ENCODE assay signal across 19 cellular contexts in the genomic region with DNA sequence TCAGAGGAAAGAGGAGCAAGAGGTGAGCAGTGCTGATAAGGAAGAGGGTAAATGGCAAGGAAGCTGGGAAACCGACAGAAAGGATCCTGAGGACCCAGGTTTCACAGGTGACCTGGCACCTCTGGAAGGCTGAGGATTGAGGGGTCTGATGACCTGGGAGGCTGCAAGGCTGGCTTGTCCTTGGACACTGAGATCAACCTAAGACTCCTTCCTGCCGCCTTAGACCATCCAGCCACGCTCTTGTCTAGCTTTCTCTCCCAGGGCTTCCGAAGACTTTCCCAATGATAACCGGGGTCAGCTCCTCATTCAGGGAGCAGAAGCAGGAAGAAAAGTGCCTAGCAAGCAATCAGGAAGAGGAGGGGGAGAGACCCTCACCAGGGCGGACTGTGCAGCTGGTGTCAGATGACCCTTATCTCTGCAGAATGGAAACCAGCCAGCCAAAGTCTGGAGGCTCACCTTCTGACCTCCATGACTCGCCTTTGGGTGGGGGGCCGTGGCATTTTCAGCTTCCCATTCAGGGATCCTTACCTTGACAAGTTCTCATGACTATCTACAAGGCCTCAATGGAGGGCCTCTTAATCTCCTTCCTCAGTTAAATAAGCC.
DNase-seq lines count a peak whose midpoint lies in the region; ATAC-seq and TF ChIP-seq lines count a peak whose summit lies in the region.
"Had no signal": no experiment of that assay in that cellular context is flagged by ENCODE, and none has a peak within 500 bp of the region (broad histone marks: within the 10 kb centered on the region; RNA-seq: fewer than 3 reads in every experiment).

No MANE protein-coding gene starts in this region.

- POLR2A ChIA-PET in CD8-positive, alpha-beta T cell (lab: Charles Lee), result interaction anchor here (0.6 to 0.8 kb wide), 2 partner anchors 26 to 149 kb away, joined by 3 read pairs; no protein-coding TSS in a partner anchor
- POLR2A ChIA-PET in naive thymus-derived CD4-positive, alpha-beta T cell (lab: Charles Lee), result no interaction called here

- H3K4me1 ChIP-seq in BLaER1, result peaks cover 51% of the 10 kb centered on the region
- peaks cover 48% of the 10 kb centered on the region for H3K4me1 ChIP-seq in CD8-positive, alpha-beta T cell (ENCODE audit: insufficient read depth, low read length)
- peaks cover 1 to 35% of the 10 kb centered on the region in 2 donors for H3K4me1 ChIP-seq in naive thymus-derived CD4-positive, alpha-beta T cell (ENCODE audit: control insufficient read depth in 2 of 2, insufficient read depth in 2 of 2, low read length in 2 of 2)
- H3K4me1 ChIP-seq in gastrocnemius medialis, result peaks cover 26 to 28% of the 10 kb centered on the region in 2 donors
- H3K4me1 ChIP-seq: foreskin keratinocyte had no signal

- ATAC-seq in CD8-positive, alpha-beta T cell, result no peak
- ATAC-seq in activated naive CD8-positive, alpha-beta T cell treated with anti-CD3 and anti-CD28 coated beads, Interleukin-2, amount 50 U/mL, for 24 hours, result no peak
- no peak for ATAC-seq in naive thymus-derived CD4-positive, alpha-beta T cell
- ATAC-seq in gastrocnemius medialis (no peak), GM21515 (IDR thresholded peaks at IDR 0.05; ENCODE audit: unreplicated experiment) (no peak)
- ATAC-seq: foreskin keratinocyte, sciatic nerve had no signal

- H3K9me3 ChIP-seq in BLaER1 (no peaks in the 10 kb centered on the region), gastrocnemius medialis (no peaks in the 10 kb centered on the region)
- H3K9me3 ChIP-seq in CD8-positive, alpha-beta T cell (ENCODE audit: low read length), result no peaks in the 10 kb centered on the region
- H3K9me3 ChIP-seq in naive thymus-derived CD4-positive, alpha-beta T cell (ENCODE audit: control insufficient read depth in 2 of 3, low read length in 3 of 3), result no peaks in the 10 kb centered on the region
- H3K9me3 ChIP-seq: breast epithelium had no signal

- H3K27me3 ChIP-seq in BLaER1 (no peaks in the 10 kb centered on the region), gastrocnemius medialis (no peaks in the 10 kb centered on the region)
- no peaks in the 10 kb centered on the region for H3K27me3 ChIP-seq in CD8-positive, alpha-beta T cell (ENCODE audit: insufficient read depth, low read length)
- H3K27me3 ChIP-seq in naive thymus-derived CD4-positive, alpha-beta T cell (ENCODE audit: control insufficient read depth in 2 of 2, insufficient read depth in 2 of 2, low read length in 2 of 2), result no peaks in the 10 kb centered on the region
- H3K27me3 ChIP-seq: breast epithelium, foreskin keratinocyte had no signal

- H3K4me3 Mint-ChIP-seq in CD8-positive, alpha-beta T cell, result no peak overlapping the region
- H3K4me3 Mint-ChIP-seq in activated naive CD8-positive, alpha-beta T cell treated with anti-CD3 and anti-CD28 coated beads, Interleukin-2, amount 50 U/mL, for 24 hours, result no peak overlapping the region
- H3K4me3 Mint-ChIP-seq in naive thymus-derived CD4-positive, alpha-beta T cell, result peak overlapping the region in 4 of 10 donors; percentile 7 to 70 (median 30)
- H3K4me3 Mint-ChIP-seq: neural crest cell had no signal

- H3K36me3 ChIP-seq in BLaER1 (peaks cover 48% of the 10 kb centered on the region), gastrocnemius medialis (no peaks in the 10 kb centered on the region)
- H3K36me3 ChIP-seq in CD8-positive, alpha-beta T cell (ENCODE audit: insufficient read depth, low read length), result peaks cover 4% of the 10 kb centered on the region
- peaks cover 0 to 26% (median 0%) of the 10 kb centered on the region in 3 experiments for H3K36me3 ChIP-seq in naive thymus-derived CD4-positive, alpha-beta T cell (ENCODE audit: control insufficient read depth in 2 of 3, insufficient read depth in 3 of 3, low read length in 3 of 3)
- H3K36me3 ChIP-seq: breast epithelium had no signal

- peaks cover 96% of the 10 kb centered on the region for H4K20me1 ChIP-seq in BLaER1

- H3K4me1 Mint-ChIP-seq in CD8-positive, alpha-beta T cell (ENCODE audit: low read depth), result peaks cover 86% of the 10 kb centered on the region
- peaks cover 73% of the 10 kb centered on the region for H3K4me1 Mint-ChIP-seq in activated naive CD8-positive, alpha-beta T cell treated with anti-CD3 and anti-CD28 coated beads, Interleukin-2, amount 50 U/mL, for 24 hours
- H3K4me1 Mint-ChIP-seq in naive thymus-derived CD4-positive, alpha-beta T cell, result peaks cover 46 to 93% (median 90%) of the 10 kb centered on the region in 7 donors

- peak overlapping the region; percentile 78 for H3K27ac Mint-ChIP-seq in CD8-positive, alpha-beta T cell
- peak overlapping the region; percentile 14 for H3K27ac Mint-ChIP-seq in activated naive CD8-positive, alpha-beta T cell treated with anti-CD3 and anti-CD28 coated beads, Interleukin-2, amount 50 U/mL, for 24 hours
- peak overlapping the region; percentile 38 to 86 (median 81) for H3K27ac Mint-ChIP-seq in naive thymus-derived CD4-positive, alpha-beta T cell

- intact Hi-C loops in CD8-positive, alpha-beta T cell (cut with DNase I, micrococcal nuclease), result loop anchor here in 1 of 2 experiments (2.0 kb wide), 1 partner anchor 15 kb away; no protein-coding TSS in a partner anchor
- intact Hi-C loops in naive thymus-derived CD4-positive, alpha-beta T cell (cut with micrococcal nuclease), result no loop called here
- intact Hi-C loops in gastrocnemius medialis (cut with DNase I; ENCODE audit: low total_unique reads), result no loop called here

- peaks cover 71% of the 10 kb centered on the region for H3K36me3 Mint-ChIP-seq in CD8-positive, alpha-beta T cell
- H3K36me3 Mint-ChIP-seq in activated naive CD8-positive, alpha-beta T cell treated with anti-CD3 and anti-CD28 coated beads, Interleukin-2, amount 50 U/mL, for 24 hours (ENCODE audit: low read depth), result peaks cover 10% of the 10 kb centered on the region
- peaks cover 0 to 24% (median 3%) of the 10 kb centered on the region in 5 donors for H3K36me3 Mint-ChIP-seq in naive thymus-derived CD4-positive, alpha-beta T cell

- H3K4me2 ChIP-seq in BLaER1, result peak overlapping the region; percentile 75; the same call in 1 of the 2 replicates

- H3K9me3 Mint-ChIP-seq in CD8-positive, alpha-beta T cell, result no peaks in the 10 kb centered on the region
- H3K9me3 Mint-ChIP-seq in activated naive CD8-positive, alpha-beta T cell treated with anti-CD3 and anti-CD28 coated beads, Interleukin-2, amount 50 U/mL, for 24 hours, result no peaks in the 10 kb centered on the region
- no peaks in the 10 kb centered on the region for H3K9me3 Mint-ChIP-seq in naive thymus-derived CD4-positive, alpha-beta T cell
- H3K9me3 Mint-ChIP-seq: neural crest cell had no signal

- TF ChIP-seq POLR2A in gastrocnemius medialis (IDR thresholded peaks at IDR 0.05), result no peak

- DNase-seq in CD8-positive, alpha-beta T cell, result no peak
- DNase-seq in activated naive CD8-positive, alpha-beta T cell treated with anti-CD3 and anti-CD28 coated beads, Interleukin-2, amount 50 U/mL, for 24 hours, result no peak
- DNase-seq in naive thymus-derived CD4-positive, alpha-beta T cell, result no peak
- DNase-seq in NCI-H524 treated with DMSO at 0.1 percent for 48 hours (lab: John Stamatoyannopoulos, UW) (no peak), A172 (ENCODE audit: low spot score) (no peak), gastrocnemius medialis (no peak)
- DNase-seq: activated CD4-positive, alpha-beta T cell treated with anti-CD3 and anti-CD28 coated beads, Interleukin-2, amount 50 U/mL, for 1 hour; activated effector memory CD4-positive, alpha-beta T cell treated with Interleukin-2 at 50 U/mL for 16 hours; DMS79 treated with DMSO at 0.1 percent for 48 hours; effector memory CD4-positive, alpha-beta T cell; foreskin keratinocyte; NCI-H1048; NCI-H774; stimulated activated CD4-positive, alpha-beta T cell treated with anti-CD3 and anti-CD28 coated beads, Interleukin-4, amount 100 ng/mL, for 24 hours had no signal

- H3K27ac ChIP-seq in BLaER1 (no peak overlapping the region), gastrocnemius medialis (no peak overlapping the region)
- no peak overlapping the region for H3K27ac ChIP-seq in CD8-positive, alpha-beta T cell (ENCODE audit: low read depth, low read length)
- peak overlapping the region; percentile 27 for H3K27ac ChIP-seq in naive thymus-derived CD4-positive, alpha-beta T cell (ENCODE audit: low read depth, low read length)
- H3K27ac ChIP-seq: foreskin keratinocyte had no signal

- TF ChIP-seq CTCF in CD8-positive, alpha-beta T cell (IDR thresholded peaks at IDR 0.05), result no peak
- TF ChIP-seq CTCF in gastrocnemius medialis (IDR thresholded peaks at IDR 0.05 in 4 of 5, conservative IDR thresholded peaks at IDR 0.05 in 1 of 5), result no peak

- no peak overlapping the region for H3K9ac ChIP-seq in BLaER1

- no peak overlapping the region for H3K4me3 ChIP-seq in BLaER1
- H3K4me3 ChIP-seq in CD8-positive, alpha-beta T cell (ENCODE audit: low read depth, low read length), result no peak overlapping the region
- no peak overlapping the region for H3K4me3 ChIP-seq in naive thymus-derived CD4-positive, alpha-beta T cell (ENCODE audit: low read length)
- no peak overlapping the region for H3K4me3 ChIP-seq in gastrocnemius medialis
- H3K4me3 ChIP-seq: breast epithelium had no signal

- in situ Hi-C loops in gastrocnemius medialis (cut with MboI; ENCODE audit: low sequenced_read_pairs in 4 of 4), result no loop called here

- H3K27me3 Mint-ChIP-seq in CD8-positive, alpha-beta T cell (ENCODE audit: low read depth), result no peaks in the 10 kb centered on the region
- no peaks in the 10 kb centered on the region for H3K27me3 Mint-ChIP-seq in activated naive CD8-positive, alpha-beta T cell treated with anti-CD3 and anti-CD28 coated beads, Interleukin-2, amount 50 U/mL, for 24 hours
- no peaks in the 10 kb centered on the region for H3K27me3 Mint-ChIP-seq in naive thymus-derived CD4-positive, alpha-beta T cell

- CTCF ChIA-PET in CD8-positive, alpha-beta T cell (lab: Charles Lee), result interaction anchor here (1.5 to 6.3 kb wide), 3 partner anchors 16 to 254 kb away, joined by 4 to 32 read pairs (median 7); no protein-coding TSS in a partner anchor
- CTCF ChIA-PET in naive thymus-derived CD4-positive, alpha-beta T cell (lab: Charles Lee), result interaction anchor here (0.6 kb wide), 1 partner anchor 64 kb away, joined by 3 read pairs; no protein-coding TSS in a partner anchor

Comparison
In these comparisons a context has a peak if more than half of its experiments do, and no peak if none do; other contexts are left out.
1. H3K27ac Mint-ChIP-seq: peak in every context shown above with its lines; median percentile 81 in naive thymus-derived CD4-positive, alpha-beta T cell; 78 in CD8-positive, alpha-beta T cell; 14 in activated naive CD8-positive, alpha-beta T cell treated with anti-CD3 and anti-CD28 coated beads, Interleukin-2, amount 50 U/mL, for 24 hours.